Comparison of ENCODE assay signal across 16 cellular contexts in genomic region chr19:35341565-35342225, GRCh38. TPM values are rescaled to one million over a fixed set of nuclear protein-coding genes. Genes with fewer than 3 reads are reported as not detected.
DNase-seq lines count a peak whose midpoint lies in the region; ATAC-seq and TF ChIP-seq lines count a peak whose summit lies in the region.
"Had no signal": no experiment of that assay in that cellular context is flagged by ENCODE, and none has a peak within 500 bp of the region (broad histone marks: within the 10 kb centered on the region; RNA-seq: fewer than 3 reads in every experiment).

No MANE protein-coding gene starts in this region.

- H3K4me3 ChIP-seq in PC-9 (no peak overlapping the region), A673 (ENCODE audit: low read depth, low read length, poor library complexity, severe bottlenecking) (no peak overlapping the region)

- H3K36me3 ChIP-seq in PC-9 (ENCODE audit: low read depth): 0 out of 2 replicates have a peak, but pooled peaks cover 4% of the 10 kb centered on the region
- H3K36me3 ChIP-seq in A673 (ENCODE audit: insufficient read depth, low read length, poor library complexity, severe bottlenecking): no peaks in the 10 kb centered on the region

- no peaks in the 10 kb centered on the region for H3K9me2 ChIP-seq in PC-9 (ENCODE audit: insufficient read depth)

- peaks cover 12% of the 10 kb centered on the region for H3K4me1 Mint-ChIP-seq in activated naive CD8-positive, alpha-beta T cell (ENCODE audit: low read depth)
- H3K4me1 Mint-ChIP-seq in activated naive CD8-positive, alpha-beta T cell treated with anti-CD3 and anti-CD28 coated beads for 36 hours: peaks cover 14% of the 10 kb centered on the region
- peaks cover 2% of the 10 kb centered on the region for H3K4me1 Mint-ChIP-seq in glutamatergic neuron (ENCODE audit: low read depth, unreplicated experiment)
- peaks cover 19% of the 10 kb centered on the region for H3K4me1 Mint-ChIP-seq in stimulated activated effector memory CD8-positive, alpha-beta T cell treated with anti-CD3 and anti-CD28 coated beads, Interleukin-12 subunit alpha, Interleukin-12 subunit beta, amount 100 ng/mL, for 72 hours

- no peaks in the 10 kb centered on the region for H3K9me3 Mint-ChIP-seq in activated naive CD8-positive, alpha-beta T cell (ENCODE audit: low read depth)
- no peaks in the 10 kb centered on the region for H3K9me3 Mint-ChIP-seq in activated naive CD8-positive, alpha-beta T cell treated with anti-CD3 and anti-CD28 coated beads for 36 hours
- H3K9me3 Mint-ChIP-seq in glutamatergic neuron (ENCODE audit: unreplicated experiment): peaks cover 2% of the 10 kb centered on the region
- no peaks in the 10 kb centered on the region for H3K9me3 Mint-ChIP-seq in stimulated activated effector memory CD8-positive, alpha-beta T cell treated with anti-CD3 and anti-CD28 coated beads, Interleukin-12 subunit alpha, Interleukin-12 subunit beta, amount 100 ng/mL, for 72 hours
- H3K9me3 Mint-ChIP-seq: CD4-positive, alpha-beta T cell had no signal

- no peak overlapping the region for H3K4me3 Mint-ChIP-seq in activated naive CD8-positive, alpha-beta T cell
- H3K4me3 Mint-ChIP-seq in activated naive CD8-positive, alpha-beta T cell treated with anti-CD3 and anti-CD28 coated beads for 36 hours: no peak overlapping the region
- H3K4me3 Mint-ChIP-seq in glutamatergic neuron (ENCODE audit: unreplicated experiment): no peak overlapping the region
- H3K4me3 Mint-ChIP-seq in stimulated activated effector memory CD8-positive, alpha-beta T cell treated with anti-CD3 and anti-CD28 coated beads, Interleukin-12 subunit alpha, Interleukin-12 subunit beta, amount 100 ng/mL, for 72 hours: no peak overlapping the region
- H3K4me3 Mint-ChIP-seq: CD4-positive, alpha-beta T cell had no signal

- CTCF ChIA-PET in PC-9 (lab: Charles Lee) (no interaction called here), A673 (lab: Charles Lee) (no interaction called here)

- no peak overlapping the region for H3K4me2 ChIP-seq in PC-9

- H3K27me3 ChIP-seq in PC-9 (ENCODE audit: insufficient read depth, low read depth) (no peaks in the 10 kb centered on the region), A673 (replicated peaks; ENCODE audit: insufficient read depth, low read depth, low read length, poor library complexity) (peaks cover 5% of the 10 kb centered on the region)

- H4K20me1 ChIP-seq in PC-9 (ENCODE audit: insufficient read depth): peaks cover under 1% of the 10 kb centered on the region; the same call in 1 of the 2 replicates

- peaks cover 2% of the 10 kb centered on the region for H3K27me3 Mint-ChIP-seq in activated naive CD8-positive, alpha-beta T cell
- peaks cover 20% of the 10 kb centered on the region for H3K27me3 Mint-ChIP-seq in activated naive CD8-positive, alpha-beta T cell treated with anti-CD3 and anti-CD28 coated beads for 36 hours
- H3K27me3 Mint-ChIP-seq in glutamatergic neuron (ENCODE audit: unreplicated experiment): peaks cover 2% of the 10 kb centered on the region

- BruUV-seq in PC-9 (replicated peaks; lab: Mats Ljungman, UMichigan) (no TSS peak), A673 (replicated peaks; lab: Mats Ljungman, UMichigan) (no TSS peak)

- peak overlapping the region; percentile 16 for H3K27ac Mint-ChIP-seq in activated naive CD8-positive, alpha-beta T cell
- H3K27ac Mint-ChIP-seq in activated naive CD8-positive, alpha-beta T cell treated with anti-CD3 and anti-CD28 coated beads for 36 hours: no peak overlapping the region
- H3K27ac Mint-ChIP-seq in glutamatergic neuron (ENCODE audit: unreplicated experiment): peak overlapping the region; percentile 5
- peak overlapping the region; percentile 53 for H3K27ac Mint-ChIP-seq in stimulated activated effector memory CD8-positive, alpha-beta T cell treated with anti-CD3 and anti-CD28 coated beads, Interleukin-12 subunit alpha, Interleukin-12 subunit beta, amount 100 ng/mL, for 72 hours
- H3K27ac Mint-ChIP-seq: CD4-positive, alpha-beta T cell had no signal

- POLR2A ChIA-PET in PC-9 (lab: Charles Lee; ENCODE audit: unreplicated experiment) (no interaction called here), A673 (lab: Charles Lee; ENCODE audit: low non-redundant PET) (no interaction called here)

- no peak for TF ChIP-seq CTCF in glutamatergic neuron (IDR thresholded peaks at IDR 0.05; ENCODE audit: partially characterized antibody, unreplicated experiment)
- no peak for TF ChIP-seq CTCF in PC-9 (conservative IDR thresholded peaks at IDR 0.05)
- no peak for TF ChIP-seq CTCF in A673 (conservative IDR thresholded peaks at IDR 0.05; ENCODE audit: low read depth, low read length)

- no peak overlapping the region for H2AFZ ChIP-seq in PC-9

- H3K79me2 ChIP-seq in PC-9 (ENCODE audit: low read depth): no peaks in the 10 kb centered on the region

- H3K27ac ChIP-seq in PC-9: no peak overlapping the region
- no peak overlapping the region for H3K27ac ChIP-seq in A673 (ENCODE audit: low read depth, low read length, poor library complexity, severe bottlenecking)

- H3K9me3 ChIP-seq in PC-9 (ENCODE audit: insufficient read depth, low read depth) (no peaks in the 10 kb centered on the region), A673 (ENCODE audit: low read depth, low read length, poor library complexity, severe bottlenecking) (no peaks in the 10 kb centered on the region)

- H3K36me3 Mint-ChIP-seq in activated naive CD8-positive, alpha-beta T cell: no peaks in the 10 kb centered on the region
- no peaks in the 10 kb centered on the region for H3K36me3 Mint-ChIP-seq in activated naive CD8-positive, alpha-beta T cell treated with anti-CD3 and anti-CD28 coated beads for 36 hours
- H3K36me3 Mint-ChIP-seq in glutamatergic neuron (ENCODE audit: unreplicated experiment): no peaks in the 10 kb centered on the region
- H3K36me3 Mint-ChIP-seq in stimulated activated effector memory CD8-positive, alpha-beta T cell treated with anti-CD3 and anti-CD28 coated beads, Interleukin-12 subunit alpha, Interleukin-12 subunit beta, amount 100 ng/mL, for 72 hours: peaks cover 24% of the 10 kb centered on the region

- intact Hi-C loops in PC-9 (cut with micrococcal nuclease; ENCODE audit: unreplicated experiment): no loop called here
- intact Hi-C loops in A673 (cut with micrococcal nuclease; ENCODE audit: unreplicated experiment): no loop called here

- DNase-seq in activated naive CD8-positive, alpha-beta T cell treated with anti-CD3 and anti-CD28 coated beads for 36 hours: no peak
- DNase-seq in H4 (ENCODE audit: low spot score): peak; percentile 7
- no peak for DNase-seq in glutamatergic neuron
- DNase-seq in stimulated activated effector memory CD8-positive, alpha-beta T cell treated with anti-CD3 and anti-CD28 coated beads, Interleukin-12 subunit alpha, Interleukin-12 subunit beta, amount 100 ng/mL, for 72 hours (ENCODE audit: low spot score in 2 of 2): no peak
- no peak for DNase-seq in PC-9
- no peak for DNase-seq in cortex of kidney (lab: John Stamatoyannopoulos, UW)
- DNase-seq in A673 (ENCODE audit: low spot score): no peak
- DNase-seq: CD4-positive, alpha-beta T cell; DMS79; MM.1S; NCI-H1105 treated with DMSO at 0.1 percent for 48 hours; NCI-H1930; NCI-H510A; SHP77 treated with DMSO at 0.1 percent for 48 hours had no signal

- H3K4me1 ChIP-seq in PC-9 (replicated peaks; ENCODE audit: insufficient read depth): no peaks in the 10 kb centered on the region
- H3K4me1 ChIP-seq in A673 (ENCODE audit: insufficient read depth, low read length, poor library complexity, severe bottlenecking): no peaks in the 10 kb centered on the region

- H3F3A ChIP-seq in PC-9 (ENCODE audit: insufficient read depth, low read depth): peaks cover 4% of the 10 kb centered on the region; the same call in 1 of the 2 replicates

- no peak for ATAC-seq in stimulated activated effector memory CD8-positive, alpha-beta T cell treated with anti-CD3 and anti-CD28 coated beads, Interleukin-12 subunit alpha, Interleukin-12 subunit beta, amount 100 ng/mL, for 72 hours

RNA-seq across cellular contexts. Expression of gene FFAR1, which starts 6.0 kb away (rescaled TPM):
- total RNA-seq in activated naive CD8-positive, alpha-beta T cell treated with anti-CD3 and anti-CD28 coated beads for 36 hours: under 1 TPM in 1 of 2 experiments, not detected in 1; 0.08 TPM
- not detected in 2 replicates for total RNA-seq in H4 (2014; rRNA removed; shearing (Covaris generic))
- total RNA-seq in glutamatergic neuron (ENCODE audit: unreplicated experiment): not detected
- total RNA-seq in PC-9 (2021): 0.23 and 0.44 TPM in 2 replicates
- not detected in 2 replicates for total RNA-seq in A673 (2021)
- total RNA-seq: CD4-positive, alpha-beta T cell; H1 had no signal

RNA-seq across cellular contexts. Expression of gene CD22, which starts 12.7 kb away (rescaled TPM):
- 1 to 10 TPM; 3.0 to 3.2 TPM for total RNA-seq in activated naive CD8-positive, alpha-beta T cell treated with anti-CD3 and anti-CD28 coated beads for 36 hours
- 1.9 and 6.1 TPM in 2 replicates for total RNA-seq in H4 (2014; rRNA removed; shearing (Covaris generic))
- total RNA-seq in glutamatergic neuron (ENCODE audit: unreplicated experiment): not detected
- 28.1 and 29.8 TPM in 2 replicates for total RNA-seq in PC-9 (2021)
- total RNA-seq in A673 (2021): not detected in 2 replicates

RNA-seq across cellular contexts. Expression of gene FFAR3, which starts 16.6 kb away (rescaled TPM):
- 1 to 10 TPM; 1.2 to 1.3 TPM for total RNA-seq in activated naive CD8-positive, alpha-beta T cell treated with anti-CD3 and anti-CD28 coated beads for 36 hours
- total RNA-seq in H4 (2014; rRNA removed; shearing (Covaris generic)): 0.21 TPM in 1 of 2 replicates, not detected in the other
- total RNA-seq in glutamatergic neuron (ENCODE audit: unreplicated experiment) (not detected), PC-9 (2021) (not detected in 2 replicates), A673 (2021) (0.15 TPM in 1 of 2 replicates, not detected in the other)
- total RNA-seq: CD4-positive, alpha-beta T cell; H1 had no signal

RNA-seq across cellular contexts. Expression of gene GPR42, which starts 29.2 kb away (rescaled TPM):
- under 1 TPM in 1 of 2 experiments, not detected in 1; 0.16 TPM for total RNA-seq in activated naive CD8-positive, alpha-beta T cell treated with anti-CD3 and anti-CD28 coated beads for 36 hours
- total RNA-seq in H4 (2014; rRNA removed; shearing (Covaris generic)): 0.21 TPM in 1 of 2 replicates, not detected in the other
- total RNA-seq in glutamatergic neuron (ENCODE audit: unreplicated experiment): not detected
- total RNA-seq in PC-9 (2021): not detected in 2 replicates
- total RNA-seq in A673 (2021): not detected in 2 replicates
- total RNA-seq: H1 had no signal

RNA-seq across cellular contexts. Expression of gene MAG, which starts 49.7 kb away (rescaled TPM):
- under 1 TPM; 0.20 to 0.29 TPM for total RNA-seq in activated naive CD8-positive, alpha-beta T cell treated with anti-CD3 and anti-CD28 coated beads for 36 hours
- total RNA-seq in H4 (2014; rRNA removed; shearing (Covaris generic)): 0.43 TPM in 1 of 2 replicates, not detected in the other
- total RNA-seq in glutamatergic neuron (ENCODE audit: unreplicated experiment) (not detected), PC-9 (2021) (13.4 and 15.3 TPM in 2 replicates), A673 (2021) (not detected in 2 replicates)
- total RNA-seq: CD4-positive, alpha-beta T cell had no signal
